ENCODE assay signal across 8 cellular contexts in genomic region chr9:114082017-114082735, GRCh38. TPM values are rescaled to one million over a fixed set of nuclear protein-coding genes. Genes with fewer than 3 reads are reported as not detected.
DNase-seq lines count a peak whose midpoint lies in the region; ATAC-seq and TF ChIP-seq lines count a peak whose summit lies in the region.

No MANE protein-coding gene starts in this region.

- H3K4me3 ChIP-seq in BE2C (ENCODE audit: low read depth, low read length) (no peak overlapping the region), dorsolateral prefrontal cortex (no peak overlapping the region), lower lobe of right lung (no peak overlapping the region)

- H3K4me1 ChIP-seq in BE2C (peaks cover 4% of the 10 kb centered on the region; the same call in 1 of the 2 replicates), lower lobe of right lung (peaks cover 35% of the 10 kb centered on the region)

- peak; percentile 88 for DNase-seq in BE2C
- DNase-seq in GM19238 (ENCODE audit: insufficient read length, low spot score) = peak; percentile 69
- peak; percentile 80 for DNase-seq in NCI-H748 treated with DMSO at 0.1 percent for 48 hours (lab: John Stamatoyannopoulos, UW)
- DNase-seq in activated CD4-positive, alpha-beta T cell treated with anti-CD3 and anti-CD28 coated beads, Interleukin-2, amount 50 U/mL, for 24 hours (ENCODE audit: low read depth in 1 of 2, low spot score in 1 of 2) = peak; percentile 57 to 83
- peak; percentile 81 to 97 (median 90) for DNase-seq in dorsolateral prefrontal cortex
- peak; percentile 84 for DNase-seq in lower lobe of right lung
- DNase-seq in stimulated activated CD4-positive, alpha-beta T cell treated with anti-CD3 and anti-CD28 coated beads, TNF-alpha, amount 100 ng/mL, for 48 hours (ENCODE audit: low read depth in 3 of 3) = peak; percentile 65 to 87 (median 79)

- H3K27ac ChIP-seq in dorsolateral prefrontal cortex = no peak overlapping the region
- H3K27ac ChIP-seq in lower lobe of right lung = peak overlapping the region; percentile 29

- H3K36me3 ChIP-seq in BE2C = no peaks in the 10 kb centered on the region
- H3K36me3 ChIP-seq in lower lobe of right lung = no peaks in the 10 kb centered on the region

- TF ChIP-seq CTCF in BE2C (IDR thresholded peaks at IDR 0.05; ENCODE audit: low read depth, low read length) (peak; percentile 96), dorsolateral prefrontal cortex (IDR thresholded peaks at IDR 0.05 in 54 of 56, conservative IDR thresholded peaks at IDR 0.05 in 2 of 56; ENCODE audit: low read depth in 1 of 56, partially characterized antibody in 56 of 56) (peak; percentile 81 to 99 (median 95)), lower lobe of right lung (IDR thresholded peaks at IDR 0.05) (peak; percentile 90)

- H3K27me3 ChIP-seq in BE2C (no peaks in the 10 kb centered on the region), dorsolateral prefrontal cortex (peaks cover 0 to 21% (median under 1%) of the 10 kb centered on the region in 45 donors), lower lobe of right lung (ENCODE audit: low read depth) (no peaks in the 10 kb centered on the region)

- intact Hi-C loops in dorsolateral prefrontal cortex (cut with DNase I) = loop anchor here (1.0 to 5.0 kb wide), 2 partner anchors 209 to 210 kb away; no protein-coding TSS in a partner anchor
- intact Hi-C loops in lower lobe of right lung (cut with DNase I) = no loop called here

- H3K9me3 ChIP-seq in BE2C = no peaks in the 10 kb centered on the region; the same call in 1 of the 2 replicates
- no peaks in the 10 kb centered on the region for H3K9me3 ChIP-seq in lower lobe of right lung

- ATAC-seq in HG03520 (IDR thresholded peaks at IDR 0.05; ENCODE audit: unreplicated experiment) = peak; percentile 84
- ATAC-seq in lower lobe of right lung = peak; percentile 89 to 90

RNA-seq across cellular contexts. Expression of gene AMBP, which starts 4.1 kb away (rescaled TPM):
- 0.56 TPM for polyA plus RNA-seq in BE2C (2012; ENCODE audit: insufficient read depth, insufficient read length, low read depth)
- under 1 TPM in 7 of 120 experiments, not detected in 113; 0.43 to 0.99 (median 0.69) TPM for total RNA-seq in dorsolateral prefrontal cortex
- total RNA-seq in lower lobe of right lung = 1.0 TPM

RNA-seq across cellular contexts. Expression of gene KIF12, which starts 16.9 kb away (rescaled TPM):
- polyA plus RNA-seq in BE2C (2012; ENCODE audit: insufficient read depth, insufficient read length, low read depth) = not detected
- total RNA-seq in dorsolateral prefrontal cortex (1 to 10 TPM in 114 of 120 experiments, under 1 TPM in 6; 0.78 to 8.9 (median 3.6) TPM), lower lobe of right lung (4.8 TPM)
